ENCODE assay signal across 13 cellular contexts in the genomic region with DNA sequence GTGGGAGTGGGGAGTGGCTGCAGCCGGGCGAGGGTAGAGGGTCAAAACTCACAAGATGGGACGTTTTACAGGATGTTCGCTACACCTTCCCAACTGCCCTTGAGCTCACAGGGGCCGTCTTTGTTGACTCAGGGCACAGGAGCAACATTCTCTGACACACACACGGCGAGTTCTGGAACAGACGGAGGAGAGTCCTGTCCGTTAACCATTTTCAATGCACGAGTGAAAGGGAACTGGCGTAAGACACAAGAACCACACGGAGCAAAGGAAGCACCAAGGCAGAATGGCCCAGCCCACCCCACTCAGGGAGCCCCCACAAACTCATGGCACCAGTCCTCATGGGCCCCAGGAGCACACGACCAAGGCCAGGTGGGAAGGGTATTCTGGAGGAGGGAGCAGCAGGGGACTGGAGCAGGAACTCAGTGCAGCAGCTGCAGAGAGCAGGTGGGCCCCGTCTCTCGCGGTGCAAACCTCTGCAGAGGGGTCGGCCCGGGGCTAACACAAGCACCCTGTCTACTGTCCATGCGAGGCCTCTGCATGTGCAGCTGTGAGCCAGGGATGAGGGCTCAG. TPM values are rescaled to one million over a fixed set of nuclear protein-coding genes. Genes with fewer than 3 reads are reported as not detected.
DNase-seq lines count a peak whose midpoint lies in the region; ATAC-seq and TF ChIP-seq lines count a peak whose summit lies in the region.
"Had no signal": no experiment of that assay in that cellular context is flagged by ENCODE, and none has a peak within 500 bp of the region (broad histone marks: within the 10 kb centered on the region; RNA-seq: fewer than 3 reads in every experiment).

No MANE protein-coding gene starts in this region.

- CTCF ChIA-PET in CD4-positive, alpha-beta memory T cell (lab: Charles Lee; ENCODE audit: partially characterized antibody): interaction anchor here (0.8 to 5.3 kb wide), 5 partner anchors 11 to 44 kb away, joined by 3 to 46 read pairs (median 6); a partner anchor contains a TSS
- CTCF ChIA-PET in HEK293 (lab: Yijun Ruan, JAX): interaction anchor here (0.5 to 1.5 kb wide), 4 partner anchors 9 to 390 kb away, joined by 3 to 4 read pairs (median 4); no protein-coding TSS in a partner anchor

- H3K9me3 Mint-ChIP-seq in CD4-positive, alpha-beta memory T cell: no peaks in the 10 kb centered on the region
- H3K9me3 Mint-ChIP-seq in activated naive CD8-positive, alpha-beta T cell treated with anti-CD3 and anti-CD28 coated beads, Interleukin-2, amount 50 U/mL, for 24 hours: no peaks in the 10 kb centered on the region
- H3K9me3 Mint-ChIP-seq in neural crest cell: no peaks in the 10 kb centered on the region

- H3K4me3 ChIP-seq in CD4-positive, alpha-beta memory T cell (ENCODE audit: low read length in 2 of 2): peak overlapping the region in 1 of 2 donors; percentile 29
- H3K4me3 ChIP-seq in HEK293 (ENCODE audit: low read depth, low read length) (no peak overlapping the region), Karpas-422 (ENCODE audit: low read length) (no peak overlapping the region), testis (no peak overlapping the region)
- H3K4me3 ChIP-seq: SJSA1, tibial nerve had no signal

- POLR2A ChIA-PET in CD4-positive, alpha-beta memory T cell (lab: Charles Lee; ENCODE audit: partially characterized antibody): interaction anchor here (0.6 to 4.9 kb wide), 10 partner anchors 9 to 114 kb away, joined by 3 to 42 read pairs (median 5); a partner anchor contains a TSS
- POLR2A ChIA-PET in HEK293 (lab: Yijun Ruan, JAX): no interaction called here

- no peaks in the 10 kb centered on the region for H3K27me3 Mint-ChIP-seq in CD4-positive, alpha-beta memory T cell
- H3K27me3 Mint-ChIP-seq in activated naive CD8-positive, alpha-beta T cell treated with anti-CD3 and anti-CD28 coated beads, Interleukin-2, amount 50 U/mL, for 24 hours: no peaks in the 10 kb centered on the region
- no peaks in the 10 kb centered on the region for H3K27me3 Mint-ChIP-seq in neural crest cell (ENCODE audit: low read depth)

- H3K27ac ChIP-seq in CD4-positive, alpha-beta memory T cell (ENCODE audit: low read depth, low read length): peak overlapping the region; percentile 68
- H3K27ac ChIP-seq in HEK293 (ENCODE audit: extremely low read depth, low read depth, low read length) (no peak overlapping the region), Karpas-422 (ENCODE audit: low read length) (no peak overlapping the region), testis (no peak overlapping the region)
- H3K27ac ChIP-seq: SJSA1 had no signal

- H3K9me3 ChIP-seq in CD4-positive, alpha-beta memory T cell (ENCODE audit: control insufficient read depth in 1 of 2, low read length in 2 of 2): no peaks in the 10 kb centered on the region
- H3K9me3 ChIP-seq in HEK293 (ENCODE audit: control insufficient read depth, insufficient read depth, low read depth, low read length): no peaks in the 10 kb centered on the region
- no peaks in the 10 kb centered on the region for H3K9me3 ChIP-seq in Karpas-422 (ENCODE audit: low read length)
- no peaks in the 10 kb centered on the region for H3K9me3 ChIP-seq in testis
- H3K9me3 ChIP-seq: SJSA1, tibial nerve had no signal

- peaks cover 5% of the 10 kb centered on the region; the same call in 1 of the 2 replicates for H4K20me1 ChIP-seq in Karpas-422 (ENCODE audit: insufficient read depth, low read depth, low read length)

- WGBS in testis, 2 donors: 81 to 90% methylated on average over 15 to 19 of the region's 19 CpGs

- no peak for DNase-seq in CD4-positive, alpha-beta memory T cell
- no peak for DNase-seq in activated naive CD8-positive, alpha-beta T cell treated with anti-CD3 and anti-CD28 coated beads, Interleukin-2, amount 50 U/mL, for 24 hours
- DNase-seq in neural crest cell (ENCODE audit: low read depth, low spot score) (no peak), Karpas-422 (no peak), NCI-H748 (lab: John Stamatoyannopoulos, UW; ENCODE audit: unreplicated experiment) (no peak), testis (no peak), NCI-H2196 (lab: John Stamatoyannopoulos, UW; ENCODE audit: unreplicated experiment) (no peak)
- DNase-seq: EL, NCI-H2029, NCI-H748 treated with DMSO at 0.1 percent for 48 hours had no signal

- H3K9me2 ChIP-seq in Karpas-422 (replicated peaks; ENCODE audit: insufficient read depth, low read length): no peaks in the 10 kb centered on the region

- no peak overlapping the region for H3K9ac ChIP-seq in Karpas-422 (ENCODE audit: low read length)

- H3K36me3 Mint-ChIP-seq in CD4-positive, alpha-beta memory T cell: peaks cover 4 to 19% of the 10 kb centered on the region in 2 donors
- peaks cover 9% of the 10 kb centered on the region for H3K36me3 Mint-ChIP-seq in activated naive CD8-positive, alpha-beta T cell treated with anti-CD3 and anti-CD28 coated beads, Interleukin-2, amount 50 U/mL, for 24 hours (ENCODE audit: low read depth)
- H3K36me3 Mint-ChIP-seq in neural crest cell (ENCODE audit: low read depth): peaks cover 4% of the 10 kb centered on the region

- H3K36me3 ChIP-seq in CD4-positive, alpha-beta memory T cell (ENCODE audit: insufficient read depth, low read length): peaks cover under 1% of the 10 kb centered on the region
- H3K36me3 ChIP-seq in HEK293 (ENCODE audit: control insufficient read depth in 2 of 2, insufficient read depth in 1 of 2, low read length in 2 of 2): no peaks in the 10 kb centered on the region
- H3K36me3 ChIP-seq in Karpas-422 (ENCODE audit: insufficient read depth, low read length): no peaks in the 10 kb centered on the region
- no peaks in the 10 kb centered on the region for H3K36me3 ChIP-seq in testis (ENCODE audit: low read depth, missing control alignments)

- no peak for TF ChIP-seq POLR2A in testis (IDR thresholded peaks at IDR 0.05)

- H3K4me1 Mint-ChIP-seq in CD4-positive, alpha-beta memory T cell: peaks cover 51 to 90% (median 73%) of the 10 kb centered on the region in 4 donors
- peaks cover 62% of the 10 kb centered on the region for H3K4me1 Mint-ChIP-seq in activated naive CD8-positive, alpha-beta T cell treated with anti-CD3 and anti-CD28 coated beads, Interleukin-2, amount 50 U/mL, for 24 hours
- H3K4me1 Mint-ChIP-seq in neural crest cell: peaks cover 33% of the 10 kb centered on the region

- H2AFZ ChIP-seq in Karpas-422 (ENCODE audit: low read length): no peak overlapping the region

- peak overlapping the region; percentile 60 to 88 (median 77) for H3K4me3 Mint-ChIP-seq in CD4-positive, alpha-beta memory T cell
- no peak overlapping the region for H3K4me3 Mint-ChIP-seq in activated naive CD8-positive, alpha-beta T cell treated with anti-CD3 and anti-CD28 coated beads, Interleukin-2, amount 50 U/mL, for 24 hours
- H3K4me3 Mint-ChIP-seq in neural crest cell: no peak overlapping the region

- H3K4me2 ChIP-seq in Karpas-422 (ENCODE audit: low read depth, low read length, poor library complexity, severe bottlenecking): no peak overlapping the region

- no peak for ATAC-seq in activated naive CD8-positive, alpha-beta T cell treated with anti-CD3 and anti-CD28 coated beads, Interleukin-2, amount 50 U/mL, for 24 hours

- H3K27ac Mint-ChIP-seq in CD4-positive, alpha-beta memory T cell: peak overlapping the region; percentile 94 to 99 (median 96)
- peak overlapping the region; percentile 69 for H3K27ac Mint-ChIP-seq in activated naive CD8-positive, alpha-beta T cell treated with anti-CD3 and anti-CD28 coated beads, Interleukin-2, amount 50 U/mL, for 24 hours
- peak overlapping the region; percentile 2 for H3K27ac Mint-ChIP-seq in neural crest cell (ENCODE audit: unreplicated experiment)

- intact Hi-C loops in CD4-positive, alpha-beta memory T cell (cut with micrococcal nuclease): loop anchor here (1.0 to 5.0 kb wide), 4 partner anchors 10 to 111 kb away; a partner anchor contains a TSS
- intact Hi-C loops in testis (cut with DNase I; ENCODE audit: low total_unique reads): no loop called here

- peaks cover 75% of the 10 kb centered on the region for H3K79me2 ChIP-seq in Karpas-422 (ENCODE audit: low read length)

- peaks cover 82% of the 10 kb centered on the region for H3K4me1 ChIP-seq in CD4-positive, alpha-beta memory T cell (ENCODE audit: insufficient read depth, low read length)
- no peaks in the 10 kb centered on the region; the same call in 1 of the 2 replicates for H3K4me1 ChIP-seq in HEK293 (ENCODE audit: control insufficient read depth, insufficient read depth, low read length)
- peaks cover 49% of the 10 kb centered on the region for H3K4me1 ChIP-seq in Karpas-422 (ENCODE audit: low read length)
- H3K4me1 ChIP-seq in testis: peaks cover 36% of the 10 kb centered on the region

- TF ChIP-seq CTCF in HEK293 (tag by site-specific recombination; IDR thresholded peaks at IDR 0.05): no peak
- no peak for TF ChIP-seq CTCF in neural crest cell (conservative IDR thresholded peaks at IDR 0.05)
- no peak for TF ChIP-seq CTCF in testis (IDR thresholded peaks at IDR 0.05)

- no peaks in the 10 kb centered on the region for H3K27me3 ChIP-seq in CD4-positive, alpha-beta memory T cell (ENCODE audit: insufficient read depth, low read length)
- no peaks in the 10 kb centered on the region for H3K27me3 ChIP-seq in Karpas-422 (ENCODE audit: low read length)
- H3K27me3 ChIP-seq in testis: no peaks in the 10 kb centered on the region
- H3K27me3 ChIP-seq: SJSA1, tibial nerve had no signal

TF ChIP-seq in HEK293, 187 proteins besides CTCF, POLR2A, EP300 and RAD21 (continues in another document):
- peak; percentile 79; the same call in 1 of the 2 replicates for TF ChIP-seq ZFP69B (tag by site-specific recombination; IDR thresholded peaks at IDR 0.05)

RNA-seq across cellular contexts. Expression of a gene that starts 37.9 kb away (rescaled TPM):
- total RNA-seq in CD4-positive, alpha-beta memory T cell: 10 to 100 TPM; 37.1 to 43.2 TPM
- polyA plus RNA-seq in CD4-positive, alpha-beta memory T cell: 10 to 100 TPM; 27.5 to 36.3 TPM
- total RNA-seq in neural crest cell (251 and 254 TPM in 2 replicates), testis (1,000 to 10,000 TPM in 1 of 2 donors, 100 to 1,000 TPM in 1; 1,000 to 1,122 TPM)
- 4.1 and 10.0 TPM in 2 replicates for total RNA-seq in Karpas-422 (2014; rRNA removed; shearing (Covaris generic); ENCODE audit: low replicate concordance)
- polyA plus RNA-seq in testis (ENCODE audit: insufficient read depth, low read depth, low replicate concordance): 493 TPM

RNA-seq across cellular contexts. Expression of a gene that starts 46.0 kb away (rescaled TPM):
- total RNA-seq in CD4-positive, alpha-beta memory T cell: 10 to 100 TPM; 34.9 to 35.9 TPM
- 10 to 100 TPM in 1 of 2 donors, 1 to 10 TPM in 1; 6.5 to 16.7 TPM for polyA plus RNA-seq in CD4-positive, alpha-beta memory T cell
- 11.1 and 14.2 TPM in 2 replicates for total RNA-seq in neural crest cell
- total RNA-seq in Karpas-422 (2014; rRNA removed; shearing (Covaris generic); ENCODE audit: low replicate concordance): 10.9 and 14.8 TPM in 2 replicates
- total RNA-seq in testis: 10 to 100 TPM; 75.8 to 76.1 TPM
- 48.0 TPM for polyA plus RNA-seq in testis (ENCODE audit: insufficient read depth, low read depth, low replicate concordance)

RNA-seq across cellular contexts. Expression of a gene that starts 56.6 kb away (rescaled TPM):
- total RNA-seq in CD4-positive, alpha-beta memory T cell: 10 to 100 TPM; 71.3 to 73.4 TPM
- polyA plus RNA-seq in CD4-positive, alpha-beta memory T cell: 100 to 1,000 TPM in 1 of 2 donors, 10 to 100 TPM in 1; 81.5 to 108 TPM
- 68.0 and 71.8 TPM in 2 replicates for total RNA-seq in neural crest cell
- 22.5 and 73.2 TPM in 2 replicates for total RNA-seq in Karpas-422 (2014; rRNA removed; shearing (Covaris generic); ENCODE audit: low replicate concordance)
- 100 to 1,000 TPM in 1 of 2 donors, 10 to 100 TPM in 1; 90.3 to 118 TPM for total RNA-seq in testis
- polyA plus RNA-seq in testis (ENCODE audit: insufficient read depth, low read depth, low replicate concordance): 80.5 TPM

Comparison
In these comparisons a context has a peak if more than half of its experiments do, and no peak if none do; other contexts are left out.
1. H3K27ac Mint-ChIP-seq: peak in every context shown above with its lines; median percentile 96 in CD4-positive, alpha-beta memory T cell; 69 in activated naive CD8-positive, alpha-beta T cell treated with anti-CD3 and anti-CD28 coated beads, Interleukin-2, amount 50 U/mL, for 24 hours; 2 in neural crest cell.
2. H3K4me3 Mint-ChIP-seq: peak in CD4-positive, alpha-beta memory T cell (8 of 8); none in activated naive CD8-positive, alpha-beta T cell treated with anti-CD3 and anti-CD28 coated beads, Interleukin-2, amount 50 U/mL, for 24 hours (single experiment) and neural crest cell (single experiment).